Comparison of ENCODE assay signal across 2 cellular contexts in the genomic region with DNA sequence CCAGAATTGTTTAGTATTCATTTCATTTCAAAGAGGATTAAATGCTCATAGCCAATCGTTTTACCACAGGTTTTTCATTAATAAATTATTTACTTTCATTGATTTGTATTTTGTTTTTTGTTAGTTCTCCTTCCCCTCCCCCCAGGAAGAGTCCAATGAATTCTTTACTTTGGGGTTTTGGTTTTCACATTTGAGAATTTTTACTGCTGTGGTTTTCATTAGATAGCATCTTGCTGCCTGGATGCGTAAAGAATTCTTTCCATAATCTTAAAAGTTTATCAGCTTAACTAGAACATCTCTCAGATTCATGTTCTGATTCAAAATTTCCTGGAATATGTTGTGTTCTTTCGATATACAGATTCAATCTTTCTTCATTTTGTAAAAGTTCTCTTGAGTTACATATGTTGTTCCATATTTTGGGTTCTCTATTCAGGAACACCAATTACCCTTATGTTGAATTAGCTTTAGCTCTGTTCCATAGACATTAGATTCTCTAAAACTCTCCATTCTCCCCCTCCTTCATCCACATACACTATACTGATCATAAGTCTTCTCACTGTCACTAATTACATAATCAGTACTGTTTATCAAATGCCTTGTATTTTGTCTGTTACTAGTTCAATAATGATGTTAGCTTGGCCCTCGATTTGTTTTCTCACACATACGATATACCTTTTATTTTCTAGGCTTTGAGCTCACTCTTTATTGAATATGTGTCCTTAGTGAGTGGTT.
TF ChIP-seq lines count a peak whose summit lies in the region.

No MANE protein-coding gene starts in this region.

TF ChIP-seq in SK-N-SH, 30 proteins besides CTCF, POLR2A, EP300 and RAD21 (continued from another document):
- TF ChIP-seq, protein P1, sequence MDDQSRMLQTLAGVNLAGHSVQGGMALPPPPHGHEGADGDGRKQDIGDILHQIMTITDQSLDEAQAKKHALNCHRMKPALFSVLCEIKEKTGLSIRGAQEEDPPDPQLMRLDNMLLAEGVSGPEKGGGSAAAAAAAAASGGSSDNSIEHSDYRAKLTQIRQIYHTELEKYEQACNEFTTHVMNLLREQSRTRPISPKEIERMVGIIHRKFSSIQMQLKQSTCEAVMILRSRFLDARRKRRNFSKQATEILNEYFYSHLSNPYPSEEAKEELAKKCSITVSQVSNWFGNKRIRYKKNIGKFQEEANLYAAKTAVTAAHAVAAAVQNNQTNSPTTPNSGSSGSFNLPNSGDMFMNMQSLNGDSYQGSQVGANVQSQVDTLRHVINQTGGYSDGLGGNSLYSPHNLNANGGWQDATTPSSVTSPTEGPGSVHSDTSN (IDR thresholded peaks at IDR 0.05), result peak; percentile 23; the same call in 1 of the 2 replicates
- TF ChIP-seq, protein P2, sequence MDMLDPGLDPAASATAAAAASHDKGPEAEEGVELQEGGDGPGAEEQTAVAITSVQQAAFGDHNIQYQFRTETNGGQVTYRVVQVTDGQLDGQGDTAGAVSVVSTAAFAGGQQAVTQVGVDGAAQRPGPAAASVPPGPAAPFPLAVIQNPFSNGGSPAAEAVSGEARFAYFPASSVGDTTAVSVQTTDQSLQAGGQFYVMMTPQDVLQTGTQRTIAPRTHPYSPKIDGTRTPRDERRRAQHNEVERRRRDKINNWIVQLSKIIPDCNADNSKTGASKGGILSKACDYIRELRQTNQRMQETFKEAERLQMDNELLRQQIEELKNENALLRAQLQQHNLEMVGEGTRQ (IDR thresholded peaks at IDR 0.05; ENCODE audit: borderline replicate concordance, low read depth, low read length), result no peak
- TF ChIP-seq, protein P3, sequence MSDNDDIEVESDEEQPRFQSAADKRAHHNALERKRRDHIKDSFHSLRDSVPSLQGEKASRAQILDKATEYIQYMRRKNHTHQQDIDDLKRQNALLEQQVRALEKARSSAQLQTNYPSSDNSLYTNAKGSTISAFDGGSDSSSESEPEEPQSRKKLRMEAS (IDR thresholded peaks at IDR 0.05; ENCODE audit: low read depth), result no peak
- peak; percentile 54; the same call in 1 of the 2 replicates for TF ChIP-seq TCF12 (IDR thresholded peaks at IDR 0.05)
TF ChIP-seq in SK-N-SH: peak in this region for 4.

TF ChIP-seq in SK-N-SH treated with all-trans-retinoic acid at 6 μM for 48 hours, 23 proteins besides CTCF, POLR2A, EP300 and RAD21 (continued from another document):
- TF ChIP-seq, protein P4, sequence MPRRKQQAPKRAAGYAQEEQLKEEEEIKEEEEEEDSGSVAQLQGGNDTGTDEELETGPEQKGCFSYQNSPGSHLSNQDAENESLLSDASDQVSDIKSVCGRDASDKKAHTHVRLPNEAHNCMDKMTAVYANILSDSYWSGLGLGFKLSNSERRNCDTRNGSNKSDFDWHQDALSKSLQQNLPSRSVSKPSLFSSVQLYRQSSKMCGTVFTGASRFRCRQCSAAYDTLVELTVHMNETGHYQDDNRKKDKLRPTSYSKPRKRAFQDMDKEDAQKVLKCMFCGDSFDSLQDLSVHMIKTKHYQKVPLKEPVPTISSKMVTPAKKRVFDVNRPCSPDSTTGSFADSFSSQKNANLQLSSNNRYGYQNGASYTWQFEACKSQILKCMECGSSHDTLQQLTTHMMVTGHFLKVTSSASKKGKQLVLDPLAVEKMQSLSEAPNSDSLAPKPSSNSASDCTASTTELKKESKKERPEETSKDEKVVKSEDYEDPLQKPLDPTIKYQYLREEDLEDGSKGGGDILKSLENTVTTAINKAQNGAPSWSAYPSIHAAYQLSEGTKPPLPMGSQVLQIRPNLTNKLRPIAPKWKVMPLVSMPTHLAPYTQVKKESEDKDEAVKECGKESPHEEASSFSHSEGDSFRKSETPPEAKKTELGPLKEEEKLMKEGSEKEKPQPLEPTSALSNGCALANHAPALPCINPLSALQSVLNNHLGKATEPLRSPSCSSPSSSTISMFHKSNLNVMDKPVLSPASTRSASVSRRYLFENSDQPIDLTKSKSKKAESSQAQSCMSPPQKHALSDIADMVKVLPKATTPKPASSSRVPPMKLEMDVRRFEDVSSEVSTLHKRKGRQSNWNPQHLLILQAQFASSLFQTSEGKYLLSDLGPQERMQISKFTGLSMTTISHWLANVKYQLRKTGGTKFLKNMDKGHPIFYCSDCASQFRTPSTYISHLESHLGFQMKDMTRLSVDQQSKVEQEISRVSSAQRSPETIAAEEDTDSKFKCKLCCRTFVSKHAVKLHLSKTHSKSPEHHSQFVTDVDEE (CRISPR knock-in tag; IDR thresholded peaks at IDR 0.05), result no peak
- TF ChIP-seq ZNF8 (CRISPR knock-in tag; IDR thresholded peaks at IDR 0.05), result no peak
